Comparison of ENCODE assay signal across 1 cellular context in genomic region chr14:57189070-57189469, GRCh38.
TF ChIP-seq lines count a peak whose summit lies in the region.

No MANE protein-coding gene starts in this region.

TF ChIP-seq in HepG2, 621 proteins besides CTCF, POLR2A, EP300 and RAD21 (continued from another document):
- TF ChIP-seq SMC3 (IDR thresholded peaks at IDR 0.05; ENCODE audit: low read length) (0 out of 2 replicates have a peak, but pooled peaks have one; percentile 2), NR0B2 (CRISPR knock-in tag; IDR thresholded peaks at IDR 0.05) (no peak)
